In genomic region chr19:14525729-14526128, GRCh38 we compare ENCODE assay signal across 20 cellular contexts. TPM values are rescaled to one million over a fixed set of nuclear protein-coding genes. Genes with fewer than 3 reads are reported as not detected.
DNase-seq lines count a peak whose midpoint lies in the region; ATAC-seq and TF ChIP-seq lines count a peak whose summit lies in the region.
"Had no signal": no experiment of that assay in that cellular context is flagged by ENCODE, and none has a peak within 500 bp of the region (broad histone marks: within the 10 kb centered on the region; RNA-seq: fewer than 3 reads in every experiment).

No MANE protein-coding gene starts in this region.

- in situ Hi-C loops in Panc1 (cut with HindIII; ENCODE audit: low pct_unique_long_range_greater_than_20kb, low sequenced_read_pairs), result no loop called here

- no peak overlapping the region for H3K27ac ChIP-seq in CD4-positive, alpha-beta memory T cell (ENCODE audit: low read depth, low read length)
- H3K27ac ChIP-seq in Panc1 (ENCODE audit: low read length) (peak overlapping the region; percentile 76), neural progenitor cell (no peak overlapping the region), left ventricle myocardium inferior (replicated peaks) (no peak overlapping the region)
- H3K27ac ChIP-seq: adrenal gland, ovary, VCaP had no signal

- H2AFZ ChIP-seq in neural progenitor cell (replicated peaks), result peak overlapping the region; percentile 21

- peak overlapping the region; percentile 45 to 88 (median 75) for H3K27ac Mint-ChIP-seq in CD4-positive, alpha-beta memory T cell
- H3K27ac Mint-ChIP-seq in neural progenitor cell, result no peak overlapping the region
- H3K27ac Mint-ChIP-seq: activated CD8-positive, alpha-beta T cell treated with anti-CD3 and anti-CD28 coated beads, Interleukin-2, amount 10 ng/mL, durations not matched to agents 7 days and 5 days had no signal

- no peaks in the 10 kb centered on the region for H3K36me3 ChIP-seq in CD4-positive, alpha-beta memory T cell (ENCODE audit: insufficient read depth, low read length)
- H3K36me3 ChIP-seq in Panc1 (ENCODE audit: control insufficient read depth, insufficient read depth, low read length), result peaks cover 5% of the 10 kb centered on the region; the same call in 1 of the 2 replicates
- H3K36me3 ChIP-seq in neural progenitor cell, result no peaks in the 10 kb centered on the region
- H3K36me3 ChIP-seq in left ventricle myocardium inferior, result no peaks in the 10 kb centered on the region
- H3K36me3 ChIP-seq: adrenal gland, ovary had no signal

- peaks cover 9% of the 10 kb centered on the region for H4K20me1 ChIP-seq in neural progenitor cell (ENCODE audit: low read depth)

- ATAC-seq in Panc1 (no peak), GM18520 (IDR thresholded peaks at IDR 0.05; ENCODE audit: unreplicated experiment) (no peak), GM21390 (IDR thresholded peaks at IDR 0.05; ENCODE audit: unreplicated experiment) (no peak)
- ATAC-seq: activated CD8-positive, alpha-beta T cell treated with anti-CD3 and anti-CD28 coated beads, Interleukin-2, amount 10 ng/mL, durations not matched to agents 7 days and 5 days; mucosa of descending colon had no signal

- no peak overlapping the region for H3K9ac ChIP-seq in neural progenitor cell

- no peaks in the 10 kb centered on the region for H3K9me3 ChIP-seq in CD4-positive, alpha-beta memory T cell (ENCODE audit: control insufficient read depth in 1 of 2, low read length in 2 of 2)
- H3K9me3 ChIP-seq in Panc1 (ENCODE audit: control insufficient read depth, insufficient read depth, low read depth, low read length), result no peaks in the 10 kb centered on the region
- H3K9me3 ChIP-seq in neural progenitor cell (ENCODE audit: low read depth), result no peaks in the 10 kb centered on the region
- no peaks in the 10 kb centered on the region for H3K9me3 ChIP-seq in left ventricle myocardium inferior (replicated peaks)
- H3K9me3 ChIP-seq: adrenal gland, mucosa of descending colon, ovary had no signal

- peaks cover 17% of the 10 kb centered on the region for H3F3A ChIP-seq in neural progenitor cell (ENCODE audit: low read depth)

- intact Hi-C loops in CD4-positive, alpha-beta memory T cell (cut with micrococcal nuclease), result loop anchor here (10.0 kb wide), 1 partner anchor 681 kb away; no protein-coding TSS in a partner anchor
- intact Hi-C loops in Panc1 (cut with micrococcal nuclease; ENCODE audit: unreplicated experiment), result no loop called here
- intact Hi-C loops in left ventricle myocardium inferior (cut with micrococcal nuclease), result no loop called here

- no peak for DNase-seq in CD4-positive, alpha-beta memory T cell
- no peak for DNase-seq in Panc1 (ENCODE audit: low read depth, low spot score)
- DNase-seq in epithelial cell of esophagus (ENCODE audit: low read depth), result peak; percentile 100
- no peak for DNase-seq in neural progenitor cell (ENCODE audit: low spot score)
- no peak for DNase-seq in mucosa of gallbladder (ENCODE audit: low spot score)
- DNase-seq in left ventricle myocardium inferior, result no peak
- DNase-seq: activated CD8-positive, alpha-beta T cell treated with anti-CD3 and anti-CD28 coated beads, Interleukin-2, amount 10 ng/mL, durations not matched to agents 7 days and 5 days; adrenal gland; cerebellar nuclear complex; foreskin fibroblast; IMR-90; mucosa of descending colon; MV-4-11; NCI-H2029 treated with DMSO at 0.1 percent for 48 hours; NCI-H774; ovary; stimulated activated CD4-positive, alpha-beta T cell treated with anti-CD3 and anti-CD28 coated beads, Interleukin-4, amount 100 ng/mL, for 24 hours had no signal

- CTCF ChIA-PET in CD4-positive, alpha-beta memory T cell (lab: Charles Lee; ENCODE audit: partially characterized antibody), result interaction anchor here (0.9 to 3.1 kb wide), 7 partner anchors 20 to 48 kb away, joined by 4 to 20 read pairs (median 5); partner anchors contain the start of gene NDUFB7
- CTCF ChIA-PET in Panc1 (lab: Charles Lee), result interaction anchor here (1.0 kb wide), 1 partner anchor 21 kb away, joined by 4 read pairs; no protein-coding TSS in a partner anchor

- peaks cover 60% of the 10 kb centered on the region for H3K4me1 ChIP-seq in CD4-positive, alpha-beta memory T cell (ENCODE audit: insufficient read depth, low read length)
- peaks cover 17% of the 10 kb centered on the region for H3K4me1 ChIP-seq in Panc1 (ENCODE audit: control insufficient read depth, insufficient read depth, low read length)
- H3K4me1 ChIP-seq in neural progenitor cell, result peaks cover 6% of the 10 kb centered on the region
- peaks cover 19% of the 10 kb centered on the region for H3K4me1 ChIP-seq in left ventricle myocardium inferior

- H3K27me3 ChIP-seq in CD4-positive, alpha-beta memory T cell (ENCODE audit: insufficient read depth, low read length), result no peaks in the 10 kb centered on the region
- H3K27me3 ChIP-seq in Panc1 (ENCODE audit: control insufficient read depth, insufficient read depth, low read length) (no peaks in the 10 kb centered on the region), neural progenitor cell (no peaks in the 10 kb centered on the region), left ventricle myocardium inferior (ENCODE audit: low read depth) (no peaks in the 10 kb centered on the region)
- H3K27me3 ChIP-seq: adrenal gland, ovary had no signal

- POLR2A ChIA-PET in CD4-positive, alpha-beta memory T cell (lab: Charles Lee; ENCODE audit: partially characterized antibody), result interaction anchor here (28.2 kb wide), 1 partner anchor 18 kb away, joined by 1220 read pairs; the partner anchor contains the start of genes DNAJB1 and GIPC1
- POLR2A ChIA-PET in Panc1 (lab: Charles Lee), result interaction anchor here (0.6 kb wide), 1 partner anchor 8 kb away, joined by 6 read pairs; no protein-coding TSS in a partner anchor

- BruUV-seq in Panc1 (replicated peaks; lab: Mats Ljungman, UMichigan), result no TSS peak

- TF ChIP-seq CTCF in Panc1 (IDR thresholded peaks at IDR 0.05), result no peak
- TF ChIP-seq CTCF in epithelial cell of esophagus (IDR thresholded peaks at IDR 0.05; ENCODE audit: insufficient read depth, low read depth, low read length, missing control alignments), result no peak
- no peak for TF ChIP-seq CTCF in neural progenitor cell (IDR thresholded peaks at IDR 0.05)
- no peak for TF ChIP-seq CTCF in left ventricle myocardium inferior (IDR thresholded peaks at IDR 0.05; ENCODE audit: borderline replicate concordance)

- peak overlapping the region in 1 of 8 donors; percentile 30 for H3K4me3 Mint-ChIP-seq in CD4-positive, alpha-beta memory T cell
- H3K4me3 Mint-ChIP-seq in neural progenitor cell, result no peak overlapping the region
- H3K4me3 Mint-ChIP-seq: activated CD8-positive, alpha-beta T cell treated with anti-CD3 and anti-CD28 coated beads, Interleukin-2, amount 10 ng/mL, durations not matched to agents 7 days and 5 days had no signal

- peaks cover 23 to 69% (median 49%) of the 10 kb centered on the region in 4 donors for H3K4me1 Mint-ChIP-seq in CD4-positive, alpha-beta memory T cell
- H3K4me1 Mint-ChIP-seq in neural progenitor cell, result peaks cover 11% of the 10 kb centered on the region

- no peaks in the 10 kb centered on the region for H3K27me3 Mint-ChIP-seq in CD4-positive, alpha-beta memory T cell
- peaks cover 11% of the 10 kb centered on the region for H3K27me3 Mint-ChIP-seq in neural progenitor cell (ENCODE audit: insufficient read depth, low read depth)

- peaks cover 0 to 13% of the 10 kb centered on the region in 2 donors for H3K36me3 Mint-ChIP-seq in CD4-positive, alpha-beta memory T cell
- H3K36me3 Mint-ChIP-seq in neural progenitor cell, result no peaks in the 10 kb centered on the region

- H3K9me3 Mint-ChIP-seq in CD4-positive, alpha-beta memory T cell, result peaks cover 0 to 4% (median 0%) of the 10 kb centered on the region in 8 donors
- no peaks in the 10 kb centered on the region for H3K9me3 Mint-ChIP-seq in neural progenitor cell

- peaks cover 10% of the 10 kb centered on the region for H3K79me2 ChIP-seq in neural progenitor cell (ENCODE audit: low read depth)

- no peak overlapping the region for H3K4me2 ChIP-seq in neural progenitor cell

- H3K4me3 ChIP-seq in CD4-positive, alpha-beta memory T cell (ENCODE audit: low read length in 2 of 2), result no peak overlapping the region
- no peak overlapping the region for H3K4me3 ChIP-seq in Panc1 (ENCODE audit: low read depth in 2 of 2, low read length in 2 of 2)
- H3K4me3 ChIP-seq in epithelial cell of esophagus (ENCODE audit: low read length), result peak overlapping the region; percentile 24
- no peak overlapping the region for H3K4me3 ChIP-seq in neural progenitor cell
- no peak overlapping the region for H3K4me3 ChIP-seq in left ventricle myocardium inferior
- H3K4me3 ChIP-seq: adrenal gland, mucosa of descending colon, ovary had no signal

RNA-seq across cellular contexts. Expression of gene TECR, which starts 3.7 kb away (rescaled TPM):
- 100 to 1,000 TPM; 189 to 194 TPM for total RNA-seq in CD4-positive, alpha-beta memory T cell
- polyA plus RNA-seq in CD4-positive, alpha-beta memory T cell, result 100 to 1,000 TPM; 246 to 269 TPM
- 233 TPM for total RNA-seq in Panc1 (2021; ENCODE audit: unreplicated experiment)
- 250 TPM for polyA plus RNA-seq in Panc1 (2012; ENCODE audit: insufficient read length)
- 41.9 and 96.4 TPM in 2 replicates for total RNA-seq in neural progenitor cell (ENCODE audit: low replicate concordance)
- 149 TPM for total RNA-seq in mucosa of gallbladder
- total RNA-seq in left ventricle myocardium inferior, result 69.3 TPM

RNA-seq across cellular contexts. Expression of gene DNAJB1, which starts 7.5 kb away (rescaled TPM):
- 100 to 1,000 TPM; 122 to 138 TPM for total RNA-seq in CD4-positive, alpha-beta memory T cell
- 100 to 1,000 TPM; 307 to 824 TPM for polyA plus RNA-seq in CD4-positive, alpha-beta memory T cell
- total RNA-seq in Panc1 (2021; ENCODE audit: unreplicated experiment) (149 TPM), neural progenitor cell (ENCODE audit: low replicate concordance) (61.4 and 61.9 TPM in 2 replicates), mucosa of gallbladder (142 TPM), left ventricle myocardium inferior (48.7 TPM)
- 101 TPM for polyA plus RNA-seq in Panc1 (2012; ENCODE audit: insufficient read length)

RNA-seq across cellular contexts. Expression of gene GIPC1, which starts 29.8 kb away (rescaled TPM):
- total RNA-seq in CD4-positive, alpha-beta memory T cell, result 10 to 100 TPM; 32.3 to 33.8 TPM
- polyA plus RNA-seq in CD4-positive, alpha-beta memory T cell, result 10 to 100 TPM; 50.1 to 63.6 TPM
- 160 TPM for total RNA-seq in Panc1 (2021; ENCODE audit: unreplicated experiment)
- polyA plus RNA-seq in Panc1 (2012; ENCODE audit: insufficient read length), result 339 TPM
- 23.6 and 83.6 TPM in 2 replicates for total RNA-seq in neural progenitor cell (ENCODE audit: low replicate concordance)
- 127 TPM for total RNA-seq in mucosa of gallbladder
- total RNA-seq in left ventricle myocardium inferior, result 45.5 TPM

RNA-seq across cellular contexts. Expression of gene NDUFB7, which starts 46.1 kb away (rescaled TPM):
- total RNA-seq in CD4-positive, alpha-beta memory T cell, result 10 to 100 TPM; 56.6 to 67.2 TPM
- polyA plus RNA-seq in CD4-positive, alpha-beta memory T cell, result 100 to 1,000 TPM; 177 to 252 TPM
- 180 TPM for total RNA-seq in Panc1 (2021; ENCODE audit: unreplicated experiment)
- polyA plus RNA-seq in Panc1 (2012; ENCODE audit: insufficient read length), result 341 TPM
- total RNA-seq in neural progenitor cell (ENCODE audit: low replicate concordance), result 38.0 and 177 TPM in 2 replicates
- total RNA-seq in mucosa of gallbladder, result 184 TPM
- total RNA-seq in left ventricle myocardium inferior, result 501 TPM

RNA-seq across cellular contexts. Expression of gene PTGER1, which starts 50.6 kb away (rescaled TPM):
- total RNA-seq in CD4-positive, alpha-beta memory T cell, result not detected
- not detected for polyA plus RNA-seq in CD4-positive, alpha-beta memory T cell
- total RNA-seq in Panc1 (2021; ENCODE audit: unreplicated experiment) (2.2 TPM), neural progenitor cell (ENCODE audit: low replicate concordance) (not detected in 2 replicates), mucosa of gallbladder (1.9 TPM), left ventricle myocardium inferior (not detected)
- 3.2 TPM for polyA plus RNA-seq in Panc1 (2012; ENCODE audit: insufficient read length)
- polyA plus RNA-seq: ovary had no signal
